8 cellular contexts compared by ENCODE assay signal in genomic region chr16:23148513-23149266, GRCh38. TPM values are rescaled to one million over a fixed set of nuclear protein-coding genes. Genes with fewer than 3 reads are reported as not detected.
DNase-seq lines count a peak whose midpoint lies in the region; ATAC-seq and TF ChIP-seq lines count a peak whose summit lies in the region.

No MANE protein-coding gene starts in this region.

- peaks cover 41% of the 10 kb centered on the region for H3K79me2 ChIP-seq in OCI-LY3 (ENCODE audit: low read length)

- H3K27me3 ChIP-seq in OCI-LY3 (ENCODE audit: low read depth, low read length) (no peaks in the 10 kb centered on the region), stomach smooth muscle (ENCODE audit: control insufficient read depth in 1 of 2, insufficient read depth in 2 of 2, low read length in 2 of 2) (no peaks in the 10 kb centered on the region)

- H3K4me1 Mint-ChIP-seq in nephron = peaks cover 30% of the 10 kb centered on the region

- H3K36me3 ChIP-seq in OCI-LY3 (replicated peaks; ENCODE audit: low read depth, low read length) (no peaks in the 10 kb centered on the region), stomach smooth muscle (ENCODE audit: control insufficient read depth in 2 of 2, insufficient read depth in 2 of 2, low read length in 2 of 2) (no peaks in the 10 kb centered on the region)

- H3K36me3 Mint-ChIP-seq in nephron (ENCODE audit: low read depth) = no peaks in the 10 kb centered on the region

- H3K27ac ChIP-seq in OCI-LY3 (ENCODE audit: low read length) (no peak overlapping the region), stomach smooth muscle (ENCODE audit: low read length) (peak overlapping the region; percentile 41)

- peak overlapping the region; percentile 92 to 98 (median 98) for H3K4me3 Mint-ChIP-seq in nephron

- H3K9ac ChIP-seq in OCI-LY3 (ENCODE audit: low read length) (peak overlapping the region; percentile 63), stomach smooth muscle (ENCODE audit: low read length in 2 of 2) (peak overlapping the region; percentile 57 to 62)

- peak overlapping the region; percentile 70; the same call in 1 of the 2 replicates for H2AFZ ChIP-seq in OCI-LY3 (ENCODE audit: low read depth, low read length)

- H3K4me1 ChIP-seq in OCI-LY3 (ENCODE audit: low read length) (peaks cover 12% of the 10 kb centered on the region), stomach smooth muscle (ENCODE audit: control insufficient read depth, insufficient read depth, low read length) (peaks cover 15% of the 10 kb centered on the region)

- H3K9me3 ChIP-seq in OCI-LY3 (ENCODE audit: insufficient read depth, low read length) (no peaks in the 10 kb centered on the region), stomach smooth muscle (ENCODE audit: control insufficient read depth in 2 of 2, low read length in 2 of 2) (no peaks in the 10 kb centered on the region)

- peak overlapping the region; percentile 41 to 64 (median 48) for H3K27ac Mint-ChIP-seq in nephron

- ATAC-seq in GM18861 (IDR thresholded peaks at IDR 0.05; ENCODE audit: unreplicated experiment) (peak; percentile 28), HG03066 (IDR thresholded peaks at IDR 0.05; ENCODE audit: low read depth, unreplicated experiment) (peak; percentile 33)

- peak overlapping the region; percentile 90 for H3K4me3 ChIP-seq in OCI-LY3 (ENCODE audit: low read length)
- peak overlapping the region; percentile 81 to 86 for H3K4me3 ChIP-seq in stomach smooth muscle (ENCODE audit: low read length in 2 of 2)

- H3K9me3 Mint-ChIP-seq in nephron = no peaks in the 10 kb centered on the region

- no peaks in the 10 kb centered on the region for H4K20me1 ChIP-seq in OCI-LY3 (ENCODE audit: insufficient read depth, low read length)

- TF ChIP-seq CTCF in OCI-LY3 (IDR thresholded peaks at IDR 0.05; ENCODE audit: low read depth, low read length) (no peak), nephron (IDR thresholded peaks at IDR 0.05; ENCODE audit: unreplicated experiment in 3 of 3) (no peak)

- H3K4me2 ChIP-seq in OCI-LY3 (ENCODE audit: low read length) = peak overlapping the region; percentile 97

- H3K27me3 Mint-ChIP-seq in nephron (ENCODE audit: low read depth) = peaks cover 19% of the 10 kb centered on the region

- DNase-seq in A172 (ENCODE audit: low spot score) (peak; percentile 8), fibroblast of peridontal ligament (ENCODE audit: extremely low read depth) (peak; percentile 30)
- DNase-seq in activated T-helper 1 cell treated with anti-CD3 and anti-CD28 coated beads, Interleukin-2, amount 50 U/mL, for 16 hours (ENCODE audit: low read depth in 1 of 2, low spot score in 1 of 2) = peak; percentile 17 to 50

RNA-seq across cellular contexts. Expression of gene USP31, which starts 0.6 kb away (rescaled TPM):
- 3.8 and 6.3 TPM in 2 replicates for total RNA-seq in A172 (2014; rRNA removed; shearing (Covaris generic))

RNA-seq across cellular contexts. Expression of gene SCNN1G, which starts 33.9 kb away (rescaled TPM):
- not detected in 2 replicates for total RNA-seq in A172 (2014; rRNA removed; shearing (Covaris generic))
